ENCODE assay signal across 27 cellular contexts in the genomic region with DNA sequence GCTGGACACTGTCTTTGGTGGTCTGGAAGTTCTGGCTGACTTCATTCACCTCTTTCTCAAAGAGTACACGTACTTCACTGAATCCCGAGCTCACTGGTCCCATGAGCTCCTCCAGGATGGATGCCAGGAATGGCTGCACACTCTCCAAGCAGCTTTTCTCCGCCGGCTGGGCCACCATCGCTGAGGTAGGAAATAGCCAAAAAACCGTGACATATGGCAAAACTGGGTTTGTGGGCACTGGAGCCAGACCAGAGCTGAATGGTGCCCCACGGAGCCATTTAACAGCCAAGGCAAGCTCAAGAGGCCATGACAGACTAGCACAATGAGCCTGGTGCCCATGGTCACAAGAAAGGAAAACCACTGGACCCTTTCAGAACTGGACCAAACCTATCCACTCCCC.
"Had no signal": no experiment of that assay in that cellular context is flagged by ENCODE, and none has a peak within 500 bp of the region (broad histone marks: within the 10 kb centered on the region; RNA-seq: fewer than 3 reads in every experiment).

No MANE protein-coding gene starts in this region.

- H2AFZ ChIP-seq: hepatocyte, neural progenitor cell had no signal

- H3K4me2 ChIP-seq: hepatocyte, neural progenitor cell had no signal

- DNase-seq: islet precursor cell; left ventricle myocardium inferior; mesendoderm; naive B cell; natural killer cell; nephron progenitor cell; ovary; stimulated activated CD4-positive, alpha-beta T cell treated with anti-CD3 and anti-CD28 coated beads, Interleukin-12 subunit alpha, Interleukin-12 subunit beta, amount 100 ng/mL, for 4 hours; stimulated activated CD4-positive, alpha-beta T cell treated with anti-CD3 and anti-CD28 coated beads, Interleukin-15, amount 100 ng/mL, for 24 hours; stimulated activated CD4-positive, alpha-beta T cell treated with anti-CD3 and anti-CD28 coated beads, Interleukin-2, amount 100 ng/mL, for 24 hours; stimulated activated CD4-positive, alpha-beta T cell treated with anti-CD3 and anti-CD28 coated beads, Interleukin-4, amount 100 ng/mL, for 1 hour; stimulated activated naive B cell treated with anti-CD40 and anti-IgM and Interleukin-4, amounts not matched to agents 10 μg/mL and 1 μg/mL and 100 μg/mL, for 72 hours; stimulated activated naive CD8-positive, alpha-beta T cell treated with anti-CD3 and anti-CD28 coated beads, Interleukin-15, Interleukin-2, amounts not matched to agents 100 U/mL and 50 U/mL, for 24 hours; stomach; testis; thyroid gland; transverse colon; upper lobe of right lung had no signal

- H3K36me3 Mint-ChIP-seq: naive B cell had no signal

- H3K27ac Mint-ChIP-seq: mesothelial cell of epicardium; natural killer cell; nephron progenitor cell; neural progenitor cell; progenitor cell of endocrine pancreas; stimulated activated naive B cell treated with anti-CD40 and anti-IgM and Interleukin-4, amounts not matched to agents 10 μg/mL and 1 μg/mL and 100 μg/mL, for 72 hours had no signal

- H3K9ac ChIP-seq: neural progenitor cell had no signal

- H3K27ac ChIP-seq: hepatocyte, left ventricle myocardium inferior, neural progenitor cell, ovary, right atrium auricular region, skin epidermis, stomach, testis, thyroid gland, transverse colon, upper lobe of right lung had no signal

- H3K79me2 ChIP-seq: hepatocyte had no signal

- H3K36me3 ChIP-seq: neural progenitor cell, ovary, thyroid gland, transverse colon had no signal

- FAIRE-seq: urothelium cell line had no signal

- H3K4me3 Mint-ChIP-seq: mesothelial cell of epicardium; naive B cell; natural killer cell; nephron progenitor cell; neural progenitor cell; stimulated activated naive B cell treated with anti-CD40 and anti-IgM and Interleukin-4, amounts not matched to agents 10 μg/mL and 1 μg/mL and 100 μg/mL, for 72 hours had no signal

- H3K4me3 ChIP-seq: hepatocyte, left ventricle myocardium inferior, lung, neural progenitor cell, ovary, right atrium auricular region, skin epidermis, stomach, testis, thyroid gland, transverse colon, upper lobe of right lung had no signal

- H3K9me3 Mint-ChIP-seq: natural killer cell; stimulated activated naive B cell treated with anti-CD40 and anti-IgM and Interleukin-4, amounts not matched to agents 10 μg/mL and 1 μg/mL and 100 μg/mL, for 72 hours had no signal

- H3K27me3 ChIP-seq: hepatocyte, neural progenitor cell, ovary, right atrium auricular region, stomach, testis, thyroid gland, transverse colon, upper lobe of right lung had no signal

- H3K4me1 Mint-ChIP-seq: natural killer cell had no signal

- H3K9me3 ChIP-seq: left ventricle myocardium inferior, ovary, right atrium auricular region, stomach, testis, thyroid gland, transverse colon, upper lobe of right lung had no signal

- H3K4me1 ChIP-seq: testis, thyroid gland, upper lobe of right lung had no signal

- H3K27me3 Mint-ChIP-seq: naive B cell; progenitor cell of endocrine pancreas; stimulated activated naive B cell treated with anti-CD40 and anti-IgM and Interleukin-4, amounts not matched to agents 10 μg/mL and 1 μg/mL and 100 μg/mL, for 72 hours had no signal

- ATAC-seq: natural killer cell; sciatic nerve; stimulated activated naive B cell treated with anti-CD40 and anti-IgM and Interleukin-4, amounts not matched to agents 10 μg/mL and 1 μg/mL and 100 μg/mL, for 72 hours; stimulated activated naive CD8-positive, alpha-beta T cell treated with anti-CD3 and anti-CD28 coated beads, Interleukin-15, Interleukin-2, amounts not matched to agents 100 U/mL and 50 U/mL, for 24 hours; upper lobe of right lung had no signal
